In the genomic region with DNA sequence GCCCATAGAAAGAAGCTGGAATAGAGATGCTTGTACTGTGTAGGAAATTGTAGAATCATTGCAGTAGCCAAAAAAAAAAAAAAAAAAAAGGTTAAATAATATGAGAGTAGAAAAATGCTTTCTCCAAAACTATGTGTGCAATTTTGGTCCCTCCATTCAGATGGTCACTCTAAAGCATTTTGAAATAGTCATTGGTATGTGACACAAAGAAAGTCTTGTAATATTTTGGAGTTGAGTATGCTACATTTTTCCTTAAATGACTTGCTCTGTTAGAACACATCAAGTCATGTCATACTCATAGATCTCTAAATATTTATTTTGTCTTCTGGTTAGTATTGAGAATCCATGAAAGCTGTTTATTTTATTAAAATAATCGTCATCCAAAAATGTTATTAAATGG, we compare ENCODE assay signal across 22 cellular contexts.
"Had no signal": no experiment of that assay in that cellular context is flagged by ENCODE, and none has a peak within 500 bp of the region (broad histone marks: within the 10 kb centered on the region; RNA-seq: fewer than 3 reads in every experiment).

No MANE protein-coding gene starts in this region.

- H3K27ac ChIP-seq: colonic mucosa, esophagus muscularis mucosa, foreskin keratinocyte, gastrocnemius medialis, heart right ventricle, left lung, lower lobe of right lung had no signal

- H3K27me3 ChIP-seq: colonic mucosa, esophagus muscularis mucosa, foreskin keratinocyte, gastrocnemius medialis, heart right ventricle, left lung had no signal

- H3K4me3 ChIP-seq: colonic mucosa, esophagus muscularis mucosa, gastrocnemius medialis, heart right ventricle, left lung, lower lobe of right lung, mucosa of descending colon had no signal

- H3K36me3 ChIP-seq: colonic mucosa had no signal

- H3K4me1 ChIP-seq: colonic mucosa, esophagus muscularis mucosa, foreskin keratinocyte, gastrocnemius medialis, left lung, lower lobe of right lung had no signal

- ATAC-seq: effector memory CD8-positive, alpha-beta T cell; foreskin keratinocyte; gastrocnemius medialis; heart right ventricle; left cardiac atrium; left lung; left ventricle myocardium superior; lower lobe of right lung; mucosa of descending colon had no signal

- FAIRE-seq: endothelial cell of umbilical vein, islet of Langerhans, keratinocyte had no signal

- H3K9me3 ChIP-seq: colonic mucosa, esophagus muscularis mucosa, gastrocnemius medialis, heart right ventricle, left lung, lower lobe of right lung, mucosa of descending colon had no signal

- DNase-seq: colonic mucosa; cortex of kidney; effector CD8-positive, alpha-beta T cell; effector memory CD8-positive, alpha-beta T cell; endodermal cell; foreskin keratinocyte; gastrocnemius medialis; glutamatergic neuron; head of caudate nucleus; heart right ventricle; hippocampal formation; left cardiac atrium; left lung; left ventricle myocardium superior; lower lobe of right lung; mesenchymal stem cell; mucosa of descending colon; naive B cell had no signal
